In the genomic region with DNA sequence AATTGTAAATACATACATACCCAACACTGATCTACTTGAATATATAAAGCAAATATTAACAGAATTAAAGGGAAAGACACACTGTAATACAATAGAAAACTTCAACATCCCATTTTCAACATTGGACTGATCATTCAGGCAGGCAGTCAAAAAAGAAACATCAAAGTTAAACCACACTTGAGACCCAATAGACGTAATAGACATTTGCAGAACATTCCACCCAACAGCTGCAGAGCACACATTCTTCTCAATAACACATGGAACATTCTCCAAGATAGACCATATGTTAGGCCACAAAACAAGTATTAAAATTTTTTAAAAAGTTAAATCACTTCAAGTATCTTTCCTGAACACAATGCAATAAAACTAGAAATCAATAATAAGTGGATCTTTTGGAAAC, we compare ENCODE assay signal across 31 cellular contexts.
"Had no signal": no experiment of that assay in that cellular context is flagged by ENCODE, and none has a peak within 500 bp of the region (broad histone marks: within the 10 kb centered on the region; RNA-seq: fewer than 3 reads in every experiment).

No MANE protein-coding gene starts in this region.

- H3K4me3 ChIP-seq: dorsolateral prefrontal cortex, esophagus squamous epithelium, heart right ventricle, lung, neural progenitor cell, prostate gland, right atrium auricular region, sigmoid colon, skin epidermis, spleen, testis, tibial artery had no signal

- H3K27me3 ChIP-seq: dorsolateral prefrontal cortex, esophagus squamous epithelium, heart right ventricle, neural progenitor cell, right atrium auricular region, sigmoid colon, spleen, testis, tibial artery had no signal

- H3K9me3 ChIP-seq: prostate gland had no signal

- H3K27ac Mint-ChIP-seq: immature natural killer cell; memory B cell; naive thymus-derived CD4-positive, alpha-beta T cell; nephron; neural progenitor cell; stimulated activated memory B cell treated with anti-CD40 and anti-IgM and Interleukin-4, amounts not matched to agents 10 μg/mL and 1 μg/mL and 100 μg/mL, for 72 hours; type B pancreatic cell had no signal

- ATAC-seq: heart right ventricle; left ventricle myocardium superior; naive thymus-derived CD4-positive, alpha-beta T cell; stimulated activated memory B cell treated with anti-CD40 and anti-IgM and Interleukin-4, amounts not matched to agents 10 μg/mL and 1 μg/mL and 100 μg/mL, for 72 hours; stimulated activated naive CD8-positive, alpha-beta T cell treated with anti-CD3 and anti-CD28 coated beads, Interleukin-15, Interleukin-2, amounts not matched to agents 100 U/mL and 50 U/mL, for 24 hours had no signal

- H3K4me1 ChIP-seq: esophagus squamous epithelium, heart right ventricle, neural progenitor cell, prostate gland, right atrium auricular region, sigmoid colon, spleen, testis, tibial artery had no signal

- H3K27me3 Mint-ChIP-seq: memory B cell; naive thymus-derived CD4-positive, alpha-beta T cell; stimulated activated memory B cell treated with anti-CD40 and anti-IgM and Interleukin-4, amounts not matched to agents 10 μg/mL and 1 μg/mL and 100 μg/mL, for 72 hours; type B pancreatic cell had no signal

- H3K4me1 Mint-ChIP-seq: immature natural killer cell; memory B cell; naive thymus-derived CD4-positive, alpha-beta T cell; nephron; neural progenitor cell; stimulated activated memory B cell treated with anti-CD40 and anti-IgM and Interleukin-4, amounts not matched to agents 10 μg/mL and 1 μg/mL and 100 μg/mL, for 72 hours had no signal

- H3K36me3 Mint-ChIP-seq: neural progenitor cell; stimulated activated memory B cell treated with anti-CD40 and anti-IgM and Interleukin-4, amounts not matched to agents 10 μg/mL and 1 μg/mL and 100 μg/mL, for 72 hours had no signal

- H3K27ac ChIP-seq: dorsolateral prefrontal cortex, esophagus squamous epithelium, heart right ventricle, neural progenitor cell, prostate gland, right atrium auricular region, sigmoid colon, spleen, testis, tibial artery had no signal

- FAIRE-seq: colon, endothelial cell of umbilical vein, keratinocyte had no signal

- H3K36me3 ChIP-seq: esophagus squamous epithelium, heart right ventricle, neural progenitor cell, prostate gland, right atrium auricular region, sigmoid colon, spleen, tibial artery had no signal

- H3K4me3 Mint-ChIP-seq: immature natural killer cell; memory B cell; naive thymus-derived CD4-positive, alpha-beta T cell; nephron; neural progenitor cell; stimulated activated memory B cell treated with anti-CD40 and anti-IgM and Interleukin-4, amounts not matched to agents 10 μg/mL and 1 μg/mL and 100 μg/mL, for 72 hours; type B pancreatic cell had no signal

- DNase-seq: cerebellar nuclear complex; dorsolateral prefrontal cortex; effector CD4-positive, alpha-beta T cell; erythroblast; esophagus squamous epithelium; foreskin melanocyte; glutamatergic neuron; heart right ventricle; hippocampal formation; immature natural killer cell; left ventricle myocardium superior; naive thymus-derived CD4-positive, alpha-beta T cell; sigmoid colon; spleen; stimulated activated CD4-positive, alpha-beta T cell treated with anti-CD3 and anti-CD28 coated beads, Interleukin-4, amount 100 ng/mL, for 4 hours; stimulated activated naive CD8-positive, alpha-beta T cell treated with anti-CD3 and anti-CD28 coated beads, Interleukin-15, Interleukin-2, amounts not matched to agents 100 U/mL and 50 U/mL, for 24 hours; substantia nigra; testis; tibial artery had no signal
